8 cellular contexts compared by ENCODE assay signal in the genomic region with DNA sequence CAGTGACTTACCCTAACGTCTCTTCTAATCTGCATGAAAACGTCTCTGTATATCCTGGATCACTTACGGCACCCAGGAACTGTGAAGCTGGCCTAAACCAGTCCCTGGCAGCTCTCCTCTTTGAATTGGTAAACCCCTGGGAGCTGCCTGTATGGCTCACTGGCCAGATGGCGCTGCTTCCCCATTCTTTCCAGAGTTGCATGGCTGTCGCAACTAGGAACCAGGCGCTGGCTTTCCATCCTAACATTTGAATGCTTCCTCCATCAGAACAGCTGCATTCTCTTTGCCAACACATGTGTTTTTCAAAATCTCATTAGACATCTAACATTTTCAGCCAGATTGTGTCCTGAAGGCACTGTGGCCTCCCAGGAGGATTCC. TPM values are rescaled to one million over a fixed set of nuclear protein-coding genes. Genes with fewer than 3 reads are reported as not detected.
A peak's percentile ranks its signal among the peaks of the same experiment; 100 is the strongest.
DNase-seq lines count a peak whose midpoint lies in the region; ATAC-seq and TF ChIP-seq lines count a peak whose summit lies in the region.

No MANE protein-coding gene starts in this region.

- 44 to 46% methylated on average over 4 to 6 of the region's 6 CpGs for WGBS in gastroesophageal sphincter (ENCODE audit: low coverage in 1 of 2), 2 donors
- 24 to 37% methylated on average over 6 of the region's 6 CpGs for WGBS in aorta, 2 donors
- WGBS in suprapubic skin = 51% methylated on average over 6 of the region's 6 CpGs

- peaks cover 2% of the 10 kb centered on the region for H3K27me3 Mint-ChIP-seq in activated naive CD8-positive, alpha-beta T cell treated with anti-CD3 and anti-CD28 coated beads, Interleukin-2, amount 50 U/mL, for 24 hours
- no peaks in the 10 kb centered on the region for H3K27me3 Mint-ChIP-seq in activated naive CD8-positive, alpha-beta T cell treated with anti-CD3 and anti-CD28 coated beads for 36 hours

- H2AFZ ChIP-seq in OCI-LY1 (ENCODE audit: low read length) = peak overlapping the region; percentile 92; the same call in 1 of the 2 replicates

- peak overlapping the region; percentile 51 for H3K27ac ChIP-seq in OCI-LY1 (ENCODE audit: low read depth, low read length, poor library complexity, severe bottlenecking)
- H3K27ac ChIP-seq in gastroesophageal sphincter = no peak overlapping the region
- H3K27ac ChIP-seq in aorta (ENCODE audit: low read depth in 1 of 2, low read length in 2 of 2) = no peak overlapping the region
- no peak overlapping the region for H3K27ac ChIP-seq in suprapubic skin

- H3K4me1 ChIP-seq in OCI-LY1 (ENCODE audit: insufficient read depth, low read length, severe bottlenecking) (peaks cover 35% of the 10 kb centered on the region), gastroesophageal sphincter (peaks cover 0 to 40% (median 0%) of the 10 kb centered on the region in 3 donors), aorta (ENCODE audit: control insufficient read depth in 1 of 2, insufficient read depth in 2 of 2, low read length in 2 of 2) (peaks cover 0 to 4% of the 10 kb centered on the region in 2 donors), suprapubic skin (peaks cover 2% of the 10 kb centered on the region)

- no peaks in the 10 kb centered on the region for H3F3A ChIP-seq in OCI-LY1 (ENCODE audit: insufficient read depth, low read length)

- no peaks in the 10 kb centered on the region for H3K9me2 ChIP-seq in OCI-LY1 (ENCODE audit: low read depth, low read length)

- H3K4me3 ChIP-seq in OCI-LY1 (ENCODE audit: low read depth, low read length, poor library complexity, severe bottlenecking) = peak overlapping the region; percentile 46
- H3K4me3 ChIP-seq in gastroesophageal sphincter = no peak overlapping the region
- no peak overlapping the region for H3K4me3 ChIP-seq in aorta (ENCODE audit: low read length in 2 of 2)
- H3K4me3 ChIP-seq in suprapubic skin = no peak overlapping the region

- peaks cover 19% of the 10 kb centered on the region for H3K4me1 Mint-ChIP-seq in activated naive CD8-positive, alpha-beta T cell treated with anti-CD3 and anti-CD28 coated beads, Interleukin-2, amount 50 U/mL, for 24 hours
- peaks cover 3% of the 10 kb centered on the region for H3K4me1 Mint-ChIP-seq in activated naive CD8-positive, alpha-beta T cell treated with anti-CD3 and anti-CD28 coated beads for 36 hours

- H3K36me3 Mint-ChIP-seq in activated naive CD8-positive, alpha-beta T cell treated with anti-CD3 and anti-CD28 coated beads, Interleukin-2, amount 50 U/mL, for 24 hours (ENCODE audit: low read depth) = no peaks in the 10 kb centered on the region
- H3K36me3 Mint-ChIP-seq in activated naive CD8-positive, alpha-beta T cell treated with anti-CD3 and anti-CD28 coated beads for 36 hours = no peaks in the 10 kb centered on the region

- H3K9me3 ChIP-seq in OCI-LY1 (ENCODE audit: low read length) = no peaks in the 10 kb centered on the region
- H3K9me3 ChIP-seq in gastroesophageal sphincter = no peaks in the 10 kb centered on the region
- H3K9me3 ChIP-seq in aorta (ENCODE audit: control insufficient read depth, low read length) = no peaks in the 10 kb centered on the region
- H3K9me3 ChIP-seq in suprapubic skin = no peaks in the 10 kb centered on the region

- no peak for DNase-seq in activated naive CD8-positive, alpha-beta T cell treated with anti-CD3 and anti-CD28 coated beads, Interleukin-2, amount 50 U/mL, for 24 hours
- no peak for DNase-seq in activated naive CD8-positive, alpha-beta T cell treated with anti-CD3 and anti-CD28 coated beads for 36 hours
- DNase-seq in aorta = peak in 1 of 2 donors; percentile 67
- DNase-seq in suprapubic skin (ENCODE audit: low spot score in 2 of 2) = no peak
- DNase-seq in KG1 (lab: John Stamatoyannopoulos, UW) = no peak

- H3K9ac ChIP-seq in OCI-LY1 (ENCODE audit: low read length) = peak overlapping the region; percentile 25; the same call in 1 of the 2 replicates

- TF ChIP-seq POLR2A in gastroesophageal sphincter (IDR thresholded peaks at IDR 0.05) (no peak), suprapubic skin (IDR thresholded peaks at IDR 0.05) (no peak)

- no peak for ATAC-seq in activated naive CD8-positive, alpha-beta T cell treated with anti-CD3 and anti-CD28 coated beads, Interleukin-2, amount 50 U/mL, for 24 hours
- ATAC-seq in HG03439 (IDR thresholded peaks at IDR 0.05; ENCODE audit: unreplicated experiment) (peak; percentile 23), gastroesophageal sphincter (peak; percentile 35), aorta (ENCODE audit: low FRiP score) (peak; percentile 29)

- H3K27ac Mint-ChIP-seq in activated naive CD8-positive, alpha-beta T cell treated with anti-CD3 and anti-CD28 coated beads, Interleukin-2, amount 50 U/mL, for 24 hours = peak overlapping the region; percentile 39
- H3K27ac Mint-ChIP-seq in activated naive CD8-positive, alpha-beta T cell treated with anti-CD3 and anti-CD28 coated beads for 36 hours = no peak overlapping the region

- H3K4me2 ChIP-seq in OCI-LY1 (ENCODE audit: low read length) = peak overlapping the region; percentile 65

- H3K36me3 ChIP-seq in OCI-LY1 (ENCODE audit: insufficient read depth, low read length) (no peaks in the 10 kb centered on the region), gastroesophageal sphincter (peaks cover 0 to 42% of the 10 kb centered on the region in 2 donors), aorta (ENCODE audit: control insufficient read depth in 1 of 2, insufficient read depth in 2 of 2, low read length in 1 of 2) (no peaks in the 10 kb centered on the region), suprapubic skin (no peaks in the 10 kb centered on the region)

- TF ChIP-seq CTCF in OCI-LY1 (IDR thresholded peaks at IDR 0.05; ENCODE audit: low read length) = peak; percentile 20; the same call in 1 of the 2 replicates
- TF ChIP-seq CTCF in gastroesophageal sphincter (IDR thresholded peaks at IDR 0.05) = peak in 1 of 4 experiments; percentile 25
- no peak for TF ChIP-seq CTCF in suprapubic skin (IDR thresholded peaks at IDR 0.05)

- no peaks in the 10 kb centered on the region for H3K9me3 Mint-ChIP-seq in activated naive CD8-positive, alpha-beta T cell treated with anti-CD3 and anti-CD28 coated beads, Interleukin-2, amount 50 U/mL, for 24 hours
- H3K9me3 Mint-ChIP-seq in activated naive CD8-positive, alpha-beta T cell treated with anti-CD3 and anti-CD28 coated beads for 36 hours = no peaks in the 10 kb centered on the region

- TF ChIP-seq EP300 in gastroesophageal sphincter (IDR thresholded peaks at IDR 0.05) (no peak), suprapubic skin (IDR thresholded peaks at IDR 0.05) (no peak)

- H3K79me2 ChIP-seq in OCI-LY1 (ENCODE audit: insufficient read depth, low read length) = no peaks in the 10 kb centered on the region

- intact Hi-C loops in aorta (cut with DNase I) = no loop called here

- H3K27me3 ChIP-seq in OCI-LY1 (ENCODE audit: insufficient read depth, low read length) (no peaks in the 10 kb centered on the region), gastroesophageal sphincter (no peaks in the 10 kb centered on the region), aorta (ENCODE audit: control insufficient read depth in 1 of 2, insufficient read depth in 2 of 2, low read length in 1 of 2) (no peaks in the 10 kb centered on the region), suprapubic skin (no peaks in the 10 kb centered on the region)

- no peak overlapping the region for H3K4me3 Mint-ChIP-seq in activated naive CD8-positive, alpha-beta T cell treated with anti-CD3 and anti-CD28 coated beads, Interleukin-2, amount 50 U/mL, for 24 hours
- no peak overlapping the region for H3K4me3 Mint-ChIP-seq in activated naive CD8-positive, alpha-beta T cell treated with anti-CD3 and anti-CD28 coated beads for 36 hours

- H4K20me1 ChIP-seq in OCI-LY1 (ENCODE audit: insufficient read depth, low read length) = no peaks in the 10 kb centered on the region

RNA-seq across cellular contexts. Expression of a gene that starts 8.0 kb away (rescaled TPM):
- not detected for total RNA-seq in activated naive CD8-positive, alpha-beta T cell treated with anti-CD3 and anti-CD28 coated beads for 36 hours
- under 1 TPM in 3 of 4 donors, not detected in 1; 0.16 to 0.40 (median 0.27) TPM for total RNA-seq in gastroesophageal sphincter
- under 1 TPM; 0.32 to 0.81 TPM for total RNA-seq in aorta
- polyA plus RNA-seq in aorta = 1 to 10 TPM in 1 of 2 donors, not detected in 1; 2.0 TPM
- under 1 TPM in 1 of 4 donors, not detected in 3; 0.25 TPM for total RNA-seq in suprapubic skin
